1 cellular context compared by ENCODE assay signal in genomic region chr16:11346700-11347319, GRCh38.
TF ChIP-seq lines count a peak whose summit lies in the region.

No MANE protein-coding gene starts in this region.

TF ChIP-seq in HCT116, 20 proteins besides CTCF, POLR2A, EP300 and RAD21 (continued from another document):
- TF ChIP-seq ZNF274 (IDR thresholded peaks at IDR 0.05; ENCODE audit: low read depth, low read length) (no peak), REST (IDR thresholded peaks at IDR 0.05; ENCODE audit: low read depth) (no peak), SP1 (IDR thresholded peaks at IDR 0.05; ENCODE audit: low read depth) (no peak)
